26 cellular contexts compared by ENCODE assay signal in the genomic region with DNA sequence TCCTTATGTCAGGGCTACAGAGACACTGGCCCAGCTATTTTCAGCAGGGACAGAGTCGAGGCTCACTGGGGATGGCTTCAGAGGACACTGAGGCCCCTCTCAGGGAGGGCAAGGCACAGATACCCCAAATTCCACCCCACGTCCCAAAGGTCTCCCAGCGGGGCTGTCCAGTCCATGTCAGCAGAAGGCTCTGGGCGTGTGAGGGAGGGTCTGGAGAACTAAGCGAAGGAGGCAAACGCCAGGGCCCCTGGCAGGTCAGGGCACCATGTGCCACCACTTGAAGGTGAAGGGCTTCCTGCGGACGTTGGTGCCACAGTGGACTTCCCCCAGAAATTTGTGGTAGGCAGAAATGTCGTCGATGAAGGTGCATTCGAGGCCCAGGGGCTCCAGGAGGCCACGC. TPM values are rescaled to one million over a fixed set of nuclear protein-coding genes. Genes with fewer than 3 reads are reported as not detected.
"Had no signal": no experiment of that assay in that cellular context is flagged by ENCODE, and none has a peak within 500 bp of the region (broad histone marks: within the 10 kb centered on the region; RNA-seq: fewer than 3 reads in every experiment).

No MANE protein-coding gene starts in this region.

- H3K36me3 ChIP-seq: brain microvascular endothelial cell, esophagus squamous epithelium had no signal

- DNase-seq: activated CD4-positive, alpha-beta memory T cell treated with anti-CD3 and anti-CD28 coated beads for 36 hours; activated CD4-positive, alpha-beta T cell treated with anti-CD3 and anti-CD28 coated beads for 36 hours; activated CD4-positive, alpha-beta T cell treated with anti-CD3 and anti-CD28 coated beads, Interleukin-2, amount 10 ng/mL, durations not matched to agents 24 days and 14 days; activated CD4-positive, CD25-positive, alpha-beta regulatory T cell; activated CD4-positive, CD25-positive, alpha-beta regulatory T cell treated with anti-CD3 and anti-CD28 coated beads, Interleukin-2, amount 50 U/mL, for 72 hours; activated CD8-positive, alpha-beta memory T cell treated with anti-CD3 and anti-CD28 coated beads, Interleukin-2, amount 10 ng/mL, durations not matched to agents 7 days and 5 days; activated CD8-positive, alpha-beta memory T cell treated with anti-CD3 and anti-CD28 coated beads, Interleukin-2, amount 50 U/mL, for 4 hours; activated CD8-positive, alpha-beta T cell treated with anti-CD3 and anti-CD28 coated beads, Interleukin-2, amount 10 ng/mL, durations not matched to agents 7 days and 5 days; activated effector memory CD4-positive, alpha-beta T cell treated with anti-CD3 and anti-CD28 coated beads, Interleukin-2, amount 50 U/mL, for 16 hours; activated naive CD4-positive, alpha-beta T cell treated with anti-CD3 and anti-CD28 coated beads, Interleukin-2, amount 10 ng/mL, durations not matched to agents 7 days and 5 days; activated naive CD8-positive, alpha-beta T cell treated with anti-CD3 and anti-CD28 coated beads, Interleukin-2, amount 10 ng/mL, durations not matched to agents 7 days and 5 days; activated T-cell treated with anti-CD3 and anti-CD28 coated beads, Interleukin-2, amount 50 U/mL, for 1 hour; activated T-cell treated with anti-CD3 and anti-CD28 coated beads, Interleukin-2, amount 50 U/mL, for 48 hours; brain microvascular endothelial cell; effector CD4-positive, alpha-beta T cell; effector memory CD8-positive, alpha-beta T cell; erythroblast; esophagus squamous epithelium; foreskin melanocyte; T-helper 2 cell had no signal

- H3K27ac ChIP-seq: brain microvascular endothelial cell, coronary artery, esophagus squamous epithelium had no signal

- H3K4me3 ChIP-seq: coronary artery, esophagus squamous epithelium had no signal

- ATAC-seq: activated CD4-positive, alpha-beta T cell treated with anti-CD3 and anti-CD28 coated beads for 36 hours; activated CD8-positive, alpha-beta memory T cell treated with anti-CD3 and anti-CD28 coated beads, Interleukin-2, amount 10 ng/mL, durations not matched to agents 7 days and 5 days; activated CD8-positive, alpha-beta T cell treated with anti-CD3 and anti-CD28 coated beads, Interleukin-2, amount 10 ng/mL, durations not matched to agents 7 days and 5 days; activated naive CD4-positive, alpha-beta T cell treated with anti-CD3 and anti-CD28 coated beads, Interleukin-2, amount 50 U/mL, for 72 hours; effector memory CD8-positive, alpha-beta T cell had no signal

- H3K27me3 ChIP-seq: brain microvascular endothelial cell, esophagus squamous epithelium had no signal

RNA-seq across cellular contexts. Expression of gene PADI2, which starts 50.5 kb away (rescaled TPM):
- total RNA-seq: activated CD4-positive, alpha-beta memory T cell treated with anti-CD3 and anti-CD28 coated beads for 36 hours; activated CD8-positive, alpha-beta memory T cell treated with anti-CD3 and anti-CD28 coated beads for 36 hours; activated CD8-positive, alpha-beta T cell treated with anti-CD3 and anti-CD28 coated beads, Interleukin-2, amount 10 ng/mL, durations not matched to agents 7 days and 5 days; activated T-helper 1 cell treated with anti-CD3 and anti-CD28 coated beads, Interleukin-12 subunit alpha, Interleukin-12 subunit beta, Interleukin-2, Interleukin-4 antibody, amounts not matched to agents 30 ng/mL and 10 ng/mL and 1 ng/mL, durations not matched to agents 14 hours and 24 hours and 36 hours; fibroblast of lung; T-helper 1 cell treated with Interleukin-12 subunit alpha and Interleukin-12 subunit beta and Interleukin-4 antibody, amounts not matched to agents 30 ng/mL and 1 ng/mL, for 36 hours had no signal
